21 cellular contexts compared by ENCODE assay signal in the genomic region with DNA sequence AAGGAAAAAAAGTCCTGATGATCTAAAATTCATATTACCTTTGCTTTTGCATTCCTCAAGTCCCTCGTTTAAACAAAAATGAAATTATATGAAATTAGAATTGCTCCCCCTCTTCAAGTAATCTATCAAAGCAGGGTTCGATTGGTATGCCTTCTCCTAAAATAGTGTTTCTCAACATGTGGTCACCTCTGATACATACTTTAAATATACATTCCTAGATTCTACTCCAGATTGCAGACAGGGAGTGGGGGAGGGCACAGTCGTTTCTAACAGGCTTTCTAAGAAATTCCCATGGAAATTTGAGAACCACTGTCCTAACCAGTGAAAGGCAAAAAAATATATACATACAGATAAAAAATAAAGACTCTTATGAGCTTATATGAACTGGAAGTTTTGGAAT. TPM values are rescaled to one million over a fixed set of nuclear protein-coding genes. Genes with fewer than 3 reads are reported as not detected.
DNase-seq lines count a peak whose midpoint lies in the region; ATAC-seq, FAIRE-seq and TF ChIP-seq lines count a peak whose summit lies in the region.
"Had no signal": no experiment of that assay in that cellular context is flagged by ENCODE, and none has a peak within 500 bp of the region (broad histone marks: within the 10 kb centered on the region; RNA-seq: fewer than 3 reads in every experiment).

No MANE protein-coding gene starts in this region.

- ATAC-seq in K562, result peak; percentile 54

- H3K79me1 ChIP-seq in mesendoderm (ENCODE audit: low read length), result no peaks in the 10 kb centered on the region

- no peak overlapping the region for H4K8ac ChIP-seq in mesendoderm (ENCODE audit: low read depth, low read length)

- intact Hi-C loops in K562 (cut with micrococcal nuclease), result no loop called here

- no peak overlapping the region for H3K4ac ChIP-seq in mesendoderm (ENCODE audit: low read depth, low read length)

- no peak overlapping the region for H3K18ac ChIP-seq in mesendoderm (ENCODE audit: low read length)

- peak; percentile 23 for DNase-seq in AG04449 (ENCODE audit: low read depth, low spot score)
- DNase-seq in K562 (ENCODE audit: extremely low read depth in 1 of 4, low spot score in 3 of 4), result peak in 3 of 4 experiments; percentile 41 to 43 (median 41)
- DNase-seq in fibroblast of pulmonary artery (ENCODE audit: low read depth), result peak; percentile 9
- DNase-seq in mesendoderm, result no peak
- DNase-seq in Ammon's horn (ENCODE audit: low spot score), result no peak
- DNase-seq in inferior parietal cortex (ENCODE audit: extremely low spot score), result no peak
- no peak for DNase-seq in activated naive CD4-positive, alpha-beta T cell treated with anti-CD3 and anti-CD28 coated beads, Interleukin-2, amount 50 U/mL, for 16 hours
- DNase-seq: DMS 273 treated with DMSO at 0.1 percent for 48 hours; H7; NCI-H1417; NCI-H1930; NCI-H2171; NCI-H446; NCI-H69; NK-92 treated with Interleukin-12 subunit alpha and Interleukin-12 subunit beta, amount 100 ng/mL, for 24 hours; RPMI8226 had no signal

- H3K4me3 ChIP-seq in AG04449 (ENCODE audit: low read depth, low read length), result no peak overlapping the region
- H3K4me3 ChIP-seq in HEK293 (ENCODE audit: low read depth, low read length), result no peak overlapping the region
- H3K4me3 ChIP-seq in K562, result no peak overlapping the region
- no peak overlapping the region for H3K4me3 ChIP-seq in fibroblast of pulmonary artery (replicated peaks; ENCODE audit: low read depth, low read length)
- H3K4me3 ChIP-seq in mesendoderm (ENCODE audit: low read length), result no peak overlapping the region

- no peak overlapping the region for H3K56ac ChIP-seq in mesendoderm (ENCODE audit: low read length)

- no peak overlapping the region for H2AK5ac ChIP-seq in mesendoderm (ENCODE audit: low read length)

- peak overlapping the region; percentile 75 for H3K4me2 ChIP-seq in K562 (ENCODE audit: insufficient read depth, low read length)
- H3K4me2 ChIP-seq in mesendoderm (ENCODE audit: low read length), result no peak overlapping the region

- no peak overlapping the region for H2BK5ac ChIP-seq in mesendoderm (ENCODE audit: low read length)

- H3K27me3 ChIP-seq in K562 (ENCODE audit: control insufficient read depth in 2 of 2, insufficient read depth in 2 of 2, low read length in 2 of 2) (no peaks in the 10 kb centered on the region), mesendoderm (ENCODE audit: insufficient read depth, low read length, poor library complexity) (no peaks in the 10 kb centered on the region)

- H3K9me1 ChIP-seq in K562 (ENCODE audit: control insufficient read depth, insufficient read depth, low read length), result no peaks in the 10 kb centered on the region

- in situ Hi-C loops in K562 (cut with MboI), result no loop called here

- no peaks in the 10 kb centered on the region for H3K36me3 ChIP-seq in HEK293 (ENCODE audit: control insufficient read depth in 2 of 2, insufficient read depth in 1 of 2, low read length in 2 of 2)
- H3K36me3 ChIP-seq in K562 (ENCODE audit: control insufficient read depth, insufficient read depth, low read length), result no peaks in the 10 kb centered on the region
- no peaks in the 10 kb centered on the region for H3K36me3 ChIP-seq in mesendoderm (ENCODE audit: control insufficient read depth, insufficient read depth, low read length)

- no peak overlapping the region for H2BK120ac ChIP-seq in mesendoderm (ENCODE audit: low read depth, low read length)

- H4K5ac ChIP-seq in mesendoderm (ENCODE audit: low read length), result no peak overlapping the region

- H3K4me1 ChIP-seq in HEK293 (ENCODE audit: control insufficient read depth, insufficient read depth, low read length) (no peaks in the 10 kb centered on the region), K562 (replicated peaks in 1 of 2; ENCODE audit: control insufficient read depth in 2 of 2, insufficient read depth in 2 of 2, low read length in 2 of 2) (peaks cover 14 to 33% of the 10 kb centered on the region in 2 experiments), mesendoderm (ENCODE audit: control insufficient read depth, low read depth, low read length) (no peaks in the 10 kb centered on the region)

- H3K9me3 ChIP-seq in HEK293 (ENCODE audit: control insufficient read depth, insufficient read depth, low read depth, low read length) (no peaks in the 10 kb centered on the region), K562 (replicated peaks; ENCODE audit: control insufficient read depth, insufficient read depth, low read depth, low read length) (no peaks in the 10 kb centered on the region)

- POLR2A ChIA-PET in AG04449 (lab: Yijun Ruan, JAX), result no interaction called here
- POLR2A ChIA-PET in HEK293 (lab: Yijun Ruan, JAX), result no interaction called here
- POLR2A ChIA-PET in K562 (lab: Yijun Ruan, JAX), result interaction anchor here (1.7 kb wide), 1 partner anchor 14 kb away, joined by 6 read pairs; no protein-coding TSS in a partner anchor

- TF ChIP-seq CTCF in AG04449 (IDR thresholded peaks at IDR 0.05; ENCODE audit: insufficient read depth, low read length, missing control alignments) (no peak), HEK293 (tag by site-specific recombination; IDR thresholded peaks at IDR 0.05) (no peak), K562 (IDR thresholded peaks at IDR 0.05 in 2 of 3, conservative IDR thresholded peaks at IDR 0.05 in 1 of 3; ENCODE audit: insufficient read depth in 2 of 3, low read depth in 1 of 3, low read length in 3 of 3) (no peak), fibroblast of pulmonary artery (IDR thresholded peaks at IDR 0.05; ENCODE audit: low read length, missing control alignments) (no peak)

- H3K27ac ChIP-seq in HEK293 (ENCODE audit: extremely low read depth, low read depth, low read length) (no peak overlapping the region), K562 (ENCODE audit: extremely low read depth, low read depth, low read length) (0 out of 3 replicates have a peak overlapping the region, but pooled peaks have one; percentile 8), mesendoderm (ENCODE audit: low read depth, low read length) (no peak overlapping the region)
- H3K27ac ChIP-seq: HL-60 had no signal

- TF ChIP-seq EP300 in K562 (IDR thresholded peaks at IDR 0.05; ENCODE audit: low read length), result peak; percentile 75

- no peak for TF ChIP-seq POLR2A in K562 (conservative IDR thresholded peaks at IDR 0.05)

- peak overlapping the region; percentile 79 for H2AFZ ChIP-seq in K562 (ENCODE audit: low read depth, low read length)

- 8% methylated on average over 3 of the region's 3 CpGs for WGBS in K562 (ENCODE audit: insufficient coverage, low coverage, missing lambda C conversion rate)
- WGBS in mesendoderm (ENCODE audit: extremely low coverage, insufficient coverage, low lambda C conversion rate), result no CpG with 5 or more reads among the region's 3 CpGs

- no TSS peak for BruUV-seq in K562 (replicated peaks; lab: Mats Ljungman, UMichigan)

- CTCF ChIA-PET in AG04449 (lab: Yijun Ruan, JAX) (interaction anchor here (0.9 to 1.5 kb wide), 3 partner anchors 20 to 310 kb away, joined by 3 read pairs; a partner anchor contains a TSS), HEK293 (lab: Yijun Ruan, JAX) (no interaction called here), K562 (lab: Yijun Ruan, JAX; ENCODE audit: low intra/inter-chr PET ratio) (no interaction called here)

- FAIRE-seq in K562 (lab: Jason Lieb, UNC), result peak; percentile 44
- FAIRE-seq: HTR-8/SVneo had no signal

- H3K79me2 ChIP-seq in K562 (ENCODE audit: control insufficient read depth, insufficient read depth, low read length) (no peaks in the 10 kb centered on the region), mesendoderm (ENCODE audit: control insufficient read depth, insufficient read depth, low read length) (no peaks in the 10 kb centered on the region)

- H3K9ac ChIP-seq in K562 (ENCODE audit: insufficient read depth in 1 of 2, low read depth in 2 of 2, low read length in 2 of 2) (0 out of 4 replicates have a peak overlapping the region, but pooled peaks of 1 of the 2 experiments have one; percentile 14), mesendoderm (ENCODE audit: low read length) (no peak overlapping the region)

- no peak overlapping the region for H2BK15ac ChIP-seq in mesendoderm (replicated peaks; ENCODE audit: low read depth)

- no peaks in the 10 kb centered on the region for H4K20me1 ChIP-seq in K562 (replicated peaks; ENCODE audit: control insufficient read depth, insufficient read depth, low read length)

- no peak for TF ChIP-seq RAD21 in K562 (CRISPR knock-in tag; conservative IDR thresholded peaks at IDR 0.05 in 1 of 2, IDR thresholded peaks at IDR 0.05 in 1 of 2)

- no peak overlapping the region for H3K23ac ChIP-seq in mesendoderm (ENCODE audit: low read length)

RNA-seq across cellular contexts. Expression of a gene that starts 22.6 kb away (rescaled TPM):
- 0.07 and 0.23 TPM in 2 replicates for total RNA-seq in K562 (2011; cell fraction: chromatin; rRNA removed; ENCODE audit: low replicate concordance)
- total RNA-seq in K562 (2011; cell fraction: nucleolus; rRNA removed), result 0.17 and 0.26 TPM in 2 replicates
- 0.15 TPM in 2 replicates for total RNA-seq in K562 (2011; cell fraction: nucleoplasm; rRNA removed)
- 0.04 TPM in 1 of 2 replicates, not detected in the other for total RNA-seq in K562 (2014; rRNA removed)
- 0.07 and 0.22 TPM in 2 replicates for total RNA-seq in K562 (2014; rRNA removed; fragmentation: Illumina TruSeq; extraction: Trizol)
- 0.08 and 0.11 TPM in 2 replicates for total RNA-seq in K562 (2015; rRNA removed; fragmentation: Illumina TruSeq; extraction: Trizol)
- total RNA-seq in K562 (2021), result 0.22 and 0.27 TPM in 2 replicates
- polyA plus RNA-seq in K562 (2011; rRNA removed), result 0.11 and 0.14 TPM in 2 replicates
- polyA plus RNA-seq in K562 (2011; cell fraction: cytosol; rRNA removed), result 0.10 and 0.16 TPM in 2 replicates
- polyA plus RNA-seq in K562 (2011; cell fraction: nucleus; rRNA removed), result 0.10 TPM in 2 replicates
- 0.08 and 0.15 TPM in 2 replicates for polyA plus RNA-seq in K562 (2012)
- polyA plus RNA-seq in K562 (2014; fragmentation: Illumina TruSeq; extraction: Trizol), result 0.07 and 0.10 TPM in 2 replicates
- under 1 TPM; 0.01 TPM for polyA plus RNA-seq in K562 (2014; fragmentation: Nextera tagmentation; extraction: Ambion mirVana)
- polyA plus RNA-seq in K562 (2014; rRNA removed), result 0.01 TPM in 1 of 2 replicates, not detected in the other
- 0.07 and 0.45 TPM in 2 replicates for polyA minus RNA-seq in K562 (2011; rRNA and poly(A)+ RNA removed)
- polyA minus RNA-seq in K562 (2011; cell fraction: cytosol; rRNA and poly(A)+ RNA removed), result not detected in 2 replicates
- polyA minus RNA-seq in K562 (2011; cell fraction: nucleus; rRNA and poly(A)+ RNA removed), result under 0.01 and 0.11 TPM in 2 replicates
- 0.79 TPM for polyA plus RNA-seq in mesendoderm (2013, experiment 1 of 2)
- polyA plus RNA-seq in mesendoderm (2013, experiment 2 of 2), result 0.80 TPM
- total RNA-seq: A172, OCI-LY7 had no signal

RNA-seq across cellular contexts. Expression of a gene that starts 34.9 kb away (rescaled TPM):
- total RNA-seq in K562 (2011; cell fraction: chromatin; rRNA removed; ENCODE audit: low replicate concordance), result 35.7 and 76.5 TPM in 2 replicates
- 13.2 and 17.0 TPM in 2 replicates for total RNA-seq in K562 (2011; cell fraction: nucleolus; rRNA removed)
- 24.9 and 31.0 TPM in 2 replicates for total RNA-seq in K562 (2011; cell fraction: nucleoplasm; rRNA removed)
- total RNA-seq in K562 (2014; rRNA removed) (52.4 and 56.1 TPM in 2 replicates), K562 (2014; rRNA removed; fragmentation: Illumina TruSeq; extraction: Trizol) (51.9 and 61.2 TPM in 2 replicates), K562 (2015; rRNA removed; fragmentation: Illumina TruSeq; extraction: Trizol) (34.7 and 42.2 TPM in 2 replicates), K562 (2021) (52.7 and 57.9 TPM in 2 replicates)
- polyA plus RNA-seq in K562 (2011; rRNA removed) (17.6 and 27.3 TPM in 2 replicates), K562 (2014; fragmentation: Illumina TruSeq; extraction: Trizol) (74.3 and 79.3 TPM in 2 replicates), K562 (2014; fragmentation: Nextera tagmentation; extraction: Ambion mirVana) (10 to 100 TPM; 25.4 to 38.3 TPM), K562 (2014; rRNA removed) (47.3 and 49.7 TPM in 2 replicates)
- polyA plus RNA-seq in K562 (2011; cell fraction: cytosol; rRNA removed), result 8.8 and 10.4 TPM in 2 replicates
- polyA plus RNA-seq in K562 (2011; cell fraction: nucleus; rRNA removed), result 9.5 and 11.5 TPM in 2 replicates
- polyA plus RNA-seq in K562 (2012), result 33.8 and 38.2 TPM in 2 replicates
- polyA minus RNA-seq in K562 (2011; rRNA and poly(A)+ RNA removed), result 38.7 and 48.2 TPM in 2 replicates
- polyA minus RNA-seq in K562 (2011; cell fraction: cytosol; rRNA and poly(A)+ RNA removed), result 20.4 and 24.3 TPM in 2 replicates
- 10.6 and 23.2 TPM in 2 replicates for polyA minus RNA-seq in K562 (2011; cell fraction: nucleus; rRNA and poly(A)+ RNA removed)
- 26.4 TPM for polyA plus RNA-seq in mesendoderm (2013, experiment 1 of 2)
- polyA plus RNA-seq in mesendoderm (2013, experiment 2 of 2), result 26.8 TPM

Comparison
In these comparisons a context has a peak if more than half of its experiments do, and no peak if none do; other contexts are left out.
1. DNase-seq: peak in AG04449 (single experiment), K562 (3 of 4) and fibroblast of pulmonary artery (single experiment); none in mesendoderm (single experiment), Ammon's horn (single experiment), inferior parietal cortex (single experiment) and activated naive CD4-positive, alpha-beta T cell treated with anti-CD3 and anti-CD28 coated beads, Interleukin-2, amount 50 U/mL, for 16 hours (single experiment).